In the genomic region with DNA sequence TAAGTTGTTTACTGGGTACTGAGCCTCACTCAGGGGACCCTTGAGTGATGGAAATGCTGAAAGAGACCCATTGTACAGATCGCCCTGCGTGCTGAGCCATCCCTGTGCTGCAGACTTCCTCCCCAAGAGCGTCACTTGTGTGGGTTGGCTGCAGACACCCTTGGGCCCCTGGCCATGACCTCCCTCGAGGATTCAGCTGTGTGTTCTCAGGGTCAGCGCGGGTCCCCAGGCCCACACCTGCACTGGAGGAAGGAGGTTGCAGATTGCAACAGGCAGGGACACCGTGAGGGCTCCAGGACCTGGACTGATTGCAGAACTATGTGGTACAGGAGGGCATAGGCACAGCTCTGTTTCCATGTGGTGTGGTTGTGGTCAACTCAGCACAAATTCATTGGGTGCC, we compare ENCODE assay signal across 17 cellular contexts. TPM values are rescaled to one million over a fixed set of nuclear protein-coding genes. Genes with fewer than 3 reads are reported as not detected.
A peak's percentile ranks its signal among the peaks of the same experiment; 100 is the strongest.
DNase-seq lines count a peak whose midpoint lies in the region; ATAC-seq, FAIRE-seq and TF ChIP-seq lines count a peak whose summit lies in the region.
"Had no signal": no experiment of that assay in that cellular context is flagged by ENCODE, and none has a peak within 500 bp of the region (broad histone marks: within the 10 kb centered on the region; RNA-seq: fewer than 3 reads in every experiment).

No MANE protein-coding gene starts in this region.

- no peaks in the 10 kb centered on the region for H3K9me2 ChIP-seq in OCI-LY1 (ENCODE audit: low read depth, low read length)

- TF ChIP-seq RAD21 in H1 (IDR thresholded peaks at IDR 0.05 in 1 of 2, conservative IDR thresholded peaks at IDR 0.05 in 1 of 2; ENCODE audit: low read depth in 2 of 2, low read length in 2 of 2), result no peak

- H3K18ac ChIP-seq in H9 (ENCODE audit: insufficient read length, low read depth, low read length) (no peak overlapping the region), H1 (ENCODE audit: extremely low read depth, low read length) (no peak overlapping the region), trophoblast cell (ENCODE audit: low read length) (no peak overlapping the region)

- CTCF ChIA-PET in H1 (lab: Charles Lee; ENCODE audit: partially characterized antibody), result interaction anchor here (2.8 kb wide), 1 partner anchor 10 kb away, joined by 9 read pairs; no protein-coding TSS in a partner anchor

- FAIRE-seq in H1 (lab: Jason Lieb, UNC), result no peak

- no peak for TF ChIP-seq POLR2A in H1 (IDR thresholded peaks at IDR 0.05; ENCODE audit: control extremely low read depth in 1 of 2, low read depth in 2 of 2, low read length in 2 of 2)

- H3K4me2 ChIP-seq in H9 (ENCODE audit: insufficient read depth, insufficient read length, low read length) (no peak overlapping the region), OCI-LY1 (ENCODE audit: low read length) (peak overlapping the region; percentile 46), H1 (ENCODE audit: insufficient read depth in 1 of 2, low read depth in 2 of 2, low read length in 2 of 2) (no peak overlapping the region), trophoblast cell (ENCODE audit: low read length) (no peak overlapping the region)
- H3K4me2 ChIP-seq: BLaER1 had no signal

- peaks cover 15% of the 10 kb centered on the region; the same call in 1 of the 2 replicates for H3K79me2 ChIP-seq in H9 (ENCODE audit: insufficient read depth, low read length)
- H3K79me2 ChIP-seq in OCI-LY1 (ENCODE audit: insufficient read depth, low read length), result peaks cover 15% of the 10 kb centered on the region
- peaks cover 6 to 85% of the 10 kb centered on the region in 2 experiments; a peak in 3 of 4 replicates for H3K79me2 ChIP-seq in H1 (ENCODE audit: control insufficient read depth in 1 of 2, insufficient read depth in 2 of 2, low read length in 2 of 2)
- peaks cover 11% of the 10 kb centered on the region for H3K79me2 ChIP-seq in trophoblast cell (ENCODE audit: control insufficient read depth, insufficient read depth, low read length, poor library complexity)

- H3K9me3 Mint-ChIP-seq in H9, result no peaks in the 10 kb centered on the region

- H3K9me3 ChIP-seq in H9 (ENCODE audit: control insufficient read depth, low read depth, low read length), result no peaks in the 10 kb centered on the region
- H3K9me3 ChIP-seq in OCI-LY1 (ENCODE audit: low read length), result no peaks in the 10 kb centered on the region
- H3K9me3 ChIP-seq in H1 (ENCODE audit: insufficient read depth in 2 of 2, low read depth in 1 of 2, low read length in 1 of 2), result no peaks in the 10 kb centered on the region
- H3K9me3 ChIP-seq in trophoblast cell (ENCODE audit: insufficient read depth, low read depth, low read length), result peaks cover 6% of the 10 kb centered on the region
- H3K9me3 ChIP-seq: BLaER1 had no signal

- H4K12ac ChIP-seq in trophoblast cell (ENCODE audit: low read depth, low read length), result no peak overlapping the region

- H3K27me3 ChIP-seq in H9 (ENCODE audit: insufficient read depth, low read length) (no peaks in the 10 kb centered on the region), OCI-LY1 (ENCODE audit: insufficient read depth, low read length) (no peaks in the 10 kb centered on the region), H1 (replicated peaks in 1 of 4; ENCODE audit: control insufficient read depth in 3 of 4, extremely low read depth in 1 of 4, insufficient read depth in 3 of 4, low read length in 3 of 4) (no peaks in the 10 kb centered on the region), trophoblast cell (ENCODE audit: insufficient read depth, low read length) (no peaks in the 10 kb centered on the region)
- H3K27me3 ChIP-seq: BLaER1 had no signal

- H4K8ac ChIP-seq in H9 (replicated peaks; ENCODE audit: insufficient read length, low read depth, low read length) (no peak overlapping the region), H1 (ENCODE audit: extremely low read depth, insufficient read depth, low read length) (0 out of 2 replicates have a peak overlapping the region, but pooled peaks have one; percentile 2), trophoblast cell (ENCODE audit: low read depth, low read length) (no peak overlapping the region)

- H3K27me3 Mint-ChIP-seq in H9 (ENCODE audit: low read depth), result no peaks in the 10 kb centered on the region

- no peak overlapping the region for H3K4ac ChIP-seq in H9 (ENCODE audit: low read depth, low read length)
- no peak overlapping the region for H3K4ac ChIP-seq in H1 (replicated peaks; ENCODE audit: insufficient read length, low read depth, low read length)
- no peak overlapping the region for H3K4ac ChIP-seq in trophoblast cell (ENCODE audit: low read depth, low read length)

- POLR2A ChIA-PET in H1 (lab: Charles Lee; ENCODE audit: partially characterized antibody), result interaction anchor here (1.4 kb wide), 1 partner anchor 9 kb away, joined by 5 read pairs; no protein-coding TSS in a partner anchor

- H2BK20ac ChIP-seq in H9 (ENCODE audit: low read depth, low read length, poor library complexity, severe bottlenecking) (no peak overlapping the region), H1 (ENCODE audit: low read length) (no peak overlapping the region)

- H2AFZ ChIP-seq in H9 (ENCODE audit: low read length), result no peak overlapping the region
- no peak overlapping the region for H2AFZ ChIP-seq in OCI-LY1 (ENCODE audit: low read length)
- H2AFZ ChIP-seq in H1 (ENCODE audit: low read length), result no peak overlapping the region
- no peak overlapping the region for H2AFZ ChIP-seq in trophoblast cell (ENCODE audit: insufficient read depth, low read length, poor library complexity)

- H3K36me3 Mint-ChIP-seq in H9 (ENCODE audit: insufficient read depth in 1 of 3, low read depth in 3 of 3), result peaks cover 4 to 8% (median 6%) of the 10 kb centered on the region in 3 experiments; a peak in 5 of 7 replicates

- H3T11ph ChIP-seq in H9 (ENCODE audit: low read length), result no peak overlapping the region

- DNase-seq in H9 (peak; percentile 12), H1 (ENCODE audit: low read depth in 1 of 2, low spot score in 2 of 2) (no peak), trophoblast cell (no peak)
- DNase-seq: DMS79, H7, Karpas-422, NCI-H1048, NCI-H1436, NCI-H1930, NCI-H345, NCI-H524 treated with DMSO at 0.1 percent for 48 hours had no signal

- H4K20me1 ChIP-seq in H9 (ENCODE audit: control insufficient read depth, insufficient read depth, insufficient read length) (peaks cover 3% of the 10 kb centered on the region), OCI-LY1 (ENCODE audit: insufficient read depth, low read length) (no peaks in the 10 kb centered on the region), H1 (replicated peaks in 1 of 2; ENCODE audit: control insufficient read depth in 1 of 2, insufficient read depth in 2 of 2, low read length in 2 of 2) (peaks cover 17 to 28% of the 10 kb centered on the region in 2 experiments)

- H4K5ac ChIP-seq in H9 (ENCODE audit: insufficient read length, low read depth, low read length) (no peak overlapping the region), H1 (ENCODE audit: insufficient read length, low read depth, low read length) (no peak overlapping the region)

- no peak overlapping the region for H2AK5ac ChIP-seq in H9 (ENCODE audit: insufficient read length, low read length)
- H2AK5ac ChIP-seq in H1 (ENCODE audit: low read depth, low read length), result no peak overlapping the region
- no peak overlapping the region for H2AK5ac ChIP-seq in trophoblast cell (ENCODE audit: low read length)

- H3K14ac ChIP-seq in H9 (ENCODE audit: insufficient read depth, low read length), result no peak overlapping the region
- H3K14ac ChIP-seq in H1 (ENCODE audit: insufficient read length), result no peak overlapping the region
- H3K14ac ChIP-seq in trophoblast cell (ENCODE audit: low read length), result no peak overlapping the region

- WGBS in H9 (ENCODE audit: extremely low coverage, insufficient read length, low lambda C conversion rate), result no CpG with 5 or more reads among the region's 7 CpGs
- WGBS in H1 (ENCODE audit: extremely low coverage in 1 of 2, insufficient coverage in 1 of 2, insufficient read length in 1 of 2, insufficient replicate concordance in 2 of 2, low coverage in 1 of 2, low lambda C conversion rate in 2 of 2, missing lambda C conversion rate in 1 of 2), 2 experiments, result 93% methylated on average over 7 of the region's 7 CpGs; no CpG with 5 or more reads in 1 of the 2 experiments
- no CpG with 5 or more reads among the region's 7 CpGs for WGBS in trophoblast cell (ENCODE audit: extremely low coverage, insufficient coverage, insufficient read length)

- no peak overlapping the region for H2BK120ac ChIP-seq in H9 (ENCODE audit: low read depth, low read length, poor library complexity, severe bottlenecking)
- H2BK120ac ChIP-seq in H1 (replicated peaks; ENCODE audit: low read depth, low read length), result no peak overlapping the region
- no peak overlapping the region for H2BK120ac ChIP-seq in trophoblast cell (ENCODE audit: insufficient read depth, low read length, poor library complexity)

- H2BK12ac ChIP-seq in H9 (ENCODE audit: insufficient read length, low read depth, low read length) (no peak overlapping the region), H1 (ENCODE audit: low read depth, low read length) (no peak overlapping the region), trophoblast cell (ENCODE audit: low read length) (no peak overlapping the region)

- no peak overlapping the region for H2BK15ac ChIP-seq in H9 (ENCODE audit: low read depth, low read length)
- no peak overlapping the region for H2BK15ac ChIP-seq in H1 (ENCODE audit: low read length)

- H2BK5ac ChIP-seq in H9 (ENCODE audit: insufficient read length, low read length) (no peak overlapping the region), H1 (ENCODE audit: low read depth, low read length) (no peak overlapping the region), trophoblast cell (ENCODE audit: low read depth, low read length, poor library complexity) (no peak overlapping the region)

- H3K4me3 Mint-ChIP-seq in H9, result no peak overlapping the region

- H3K23ac ChIP-seq in H9 (ENCODE audit: insufficient read length, low read depth, low read length) (no peak overlapping the region), H1 (ENCODE audit: insufficient read length) (no peak overlapping the region), trophoblast cell (ENCODE audit: low read length) (no peak overlapping the region)

- ATAC-seq in SK-N-SH treated with all-trans-retinoic acid at 6 μM for 48 hours (no peak), HG02981 (IDR thresholded peaks at IDR 0.05; ENCODE audit: unreplicated experiment) (no peak), GM21381 (IDR thresholded peaks at IDR 0.05; ENCODE audit: unreplicated experiment) (no peak)

- no peak overlapping the region for H3K4me3 ChIP-seq in OCI-LY1 (ENCODE audit: low read depth, low read length, poor library complexity, severe bottlenecking)
- H3K4me3 ChIP-seq in H1 (ENCODE audit: extremely low read depth in 1 of 4, insufficient read depth in 2 of 4, low read depth in 3 of 4, low read length in 4 of 4), result no peak overlapping the region
- H3K4me3 ChIP-seq in trophoblast cell (ENCODE audit: low read depth, low read length), result peak overlapping the region; percentile 44
- H3K4me3 ChIP-seq: BLaER1 had no signal

- no peak overlapping the region for H3K27ac ChIP-seq in H9 (ENCODE audit: insufficient read length, low read depth, low read length)
- peak overlapping the region; percentile 69 for H3K27ac ChIP-seq in OCI-LY1 (ENCODE audit: low read depth, low read length, poor library complexity, severe bottlenecking)
- no peak overlapping the region for H3K27ac ChIP-seq in H1 (ENCODE audit: low read depth, low read length)
- no peak overlapping the region for H3K27ac ChIP-seq in trophoblast cell (ENCODE audit: low read depth, low read length)
- H3K27ac ChIP-seq: BLaER1, HL-60 had no signal

- no peak overlapping the region for H4K91ac ChIP-seq in H9 (ENCODE audit: insufficient read length, low read depth, low read length)
- no peak overlapping the region for H4K91ac ChIP-seq in H1 (replicated peaks; ENCODE audit: insufficient read length, low read length)
- H4K91ac ChIP-seq in trophoblast cell (ENCODE audit: low read depth, low read length), result no peak overlapping the region

- no peaks in the 10 kb centered on the region for H3K36me3 ChIP-seq in OCI-LY1 (ENCODE audit: insufficient read depth, low read length)
- 0 out of 8 replicates have a peak, but pooled peaks cover 0 to 2% (median 0%) of the 10 kb centered on the region in 4 experiments for H3K36me3 ChIP-seq in H1 (ENCODE audit: control insufficient read depth in 2 of 4, insufficient read depth in 4 of 4, low read length in 3 of 4)
- H3K36me3 ChIP-seq in trophoblast cell (ENCODE audit: control insufficient read depth in 1 of 2, insufficient read depth in 2 of 2, low read length in 2 of 2), result peaks cover 8 to 9% of the 10 kb centered on the region in 2 experiments

- H3K23me2 ChIP-seq in H9 (ENCODE audit: insufficient read length, low read depth, low read length, poor library complexity, severe bottlenecking) (peaks cover 14% of the 10 kb centered on the region), H1 (ENCODE audit: low read depth, low read length) (peaks cover 5% of the 10 kb centered on the region)

- H3K27ac Mint-ChIP-seq in H9, result peak overlapping the region in 2 of 3 experiments; percentile 42 to 77; a peak in 1 of 7 replicates

- peaks cover 16 to 22% of the 10 kb centered on the region in 2 experiments for H3K4me1 Mint-ChIP-seq in H9

- H3K9ac ChIP-seq in H9 (ENCODE audit: extremely low read depth, insufficient read length, low read length) (no peak overlapping the region), OCI-LY1 (ENCODE audit: low read length) (no peak overlapping the region; the same call in 1 of the 2 replicates), H1 (replicated peaks in 1 of 4; ENCODE audit: extremely low read depth in 1 of 4, low read depth in 3 of 4, low read length in 3 of 4) (no peak overlapping the region), trophoblast cell (ENCODE audit: low read length) (peak overlapping the region; percentile 20)
- H3K9ac ChIP-seq: BLaER1 had no signal

- no peak for TF ChIP-seq EP300 in H1 (IDR thresholded peaks at IDR 0.05; ENCODE audit: borderline replicate concordance in 1 of 2, low read depth in 2 of 2, low read length in 2 of 2)

- H3K4me1 ChIP-seq in H9 (ENCODE audit: insufficient read depth, low read length) (peaks cover 3% of the 10 kb centered on the region; the same call in 1 of the 2 replicates), OCI-LY1 (ENCODE audit: insufficient read depth, low read length, severe bottlenecking) (peaks cover 44% of the 10 kb centered on the region), H1 (replicated peaks in 1 of 4; ENCODE audit: control insufficient read depth in 3 of 4, insufficient read depth in 4 of 4, low read length in 3 of 4) (peaks cover 0 to 5% (median 2%) of the 10 kb centered on the region in 4 experiments; a peak in 1 of 7 replicates), trophoblast cell (ENCODE audit: control insufficient read depth in 1 of 2, insufficient read depth in 2 of 2, low read length in 2 of 2) (peaks cover 5 to 7% of the 10 kb centered on the region in 2 experiments)

- peaks cover 7% of the 10 kb centered on the region for H3K79me1 ChIP-seq in H9 (ENCODE audit: insufficient read depth, low read depth, low read length, poor library complexity, severe bottlenecking)
- H3K79me1 ChIP-seq in H1 (ENCODE audit: low read depth, low read length), result peaks cover 51% of the 10 kb centered on the region
- peaks cover 8% of the 10 kb centered on the region for H3K79me1 ChIP-seq in trophoblast cell (ENCODE audit: low read length)

- no peak overlapping the region for H3K56ac ChIP-seq in H9 (ENCODE audit: insufficient read length, low read depth, low read length)
- no peak overlapping the region for H3K56ac ChIP-seq in H1 (replicated peaks; ENCODE audit: insufficient read length, low read depth, low read length)

- TF ChIP-seq CTCF in H9 (conservative IDR thresholded peaks at IDR 0.05), result no peak
- no peak for TF ChIP-seq CTCF in OCI-LY1 (IDR thresholded peaks at IDR 0.05; ENCODE audit: low read length)
- TF ChIP-seq CTCF in H1 (IDR thresholded peaks at IDR 0.05; ENCODE audit: control extremely low read depth in 1 of 3, insufficient read depth in 1 of 3, low read depth in 1 of 3, low read length in 3 of 3), result no peak

- no peaks in the 10 kb centered on the region for H3F3A ChIP-seq in OCI-LY1 (ENCODE audit: insufficient read depth, low read length)

RNA-seq across cellular contexts. Expression of a gene that starts 4.4 kb away (rescaled TPM):
- total RNA-seq in H9 (2021), result 44.1 TPM in 2 replicates
- total RNA-seq in H1 (2021; fragmentation: NEBNext Ultra II Directional; extraction: Animal tissue kit (Norgen Biotek cat#: 25700)), result 34.5 and 42.2 TPM in 2 replicates
- 37.6 and 50.6 TPM in 2 replicates for polyA plus RNA-seq in H1 (2011; rRNA removed)
- polyA plus RNA-seq in H1 (2011; cell fraction: cytosol; rRNA removed), result 49.1 TPM
- polyA plus RNA-seq in H1 (2011; cell fraction: nucleus; rRNA removed), result 50.5 TPM
- polyA plus RNA-seq in H1 (2012, experiment 1 of 2), result 35.1 to 40.8 TPM (median 39.9 TPM) in 4 replicates
- 46.2 TPM for polyA plus RNA-seq in H1 (2012, experiment 2 of 2)
- polyA plus RNA-seq in H1 (2013, experiment 1 of 2), result 20.2 TPM
- polyA plus RNA-seq in H1 (2013, experiment 2 of 2), result 20.5 TPM
- polyA minus RNA-seq in H1 (2011; rRNA and poly(A)+ RNA removed), result 38.0 and 45.5 TPM in 2 replicates
- polyA minus RNA-seq in H1 (2011; cell fraction: cytosol; rRNA and poly(A)+ RNA removed), result 21.7 TPM
- 58.7 TPM for polyA minus RNA-seq in H1 (2011; cell fraction: nucleus; rRNA and poly(A)+ RNA removed)
- 21.0 and 21.1 TPM in 2 replicates for polyA plus RNA-seq in trophoblast cell (2013)

RNA-seq across cellular contexts. Expression of a gene that starts 4.5 kb away (rescaled TPM):
- total RNA-seq in H9 (2021), result 24.4 and 26.0 TPM in 2 replicates
- total RNA-seq in H1 (2021; fragmentation: NEBNext Ultra II Directional; extraction: Animal tissue kit (Norgen Biotek cat#: 25700)), result 13.0 and 13.2 TPM in 2 replicates
- polyA plus RNA-seq in H1 (2011; rRNA removed), result 23.3 and 34.0 TPM in 2 replicates
- polyA plus RNA-seq in H1 (2011; cell fraction: cytosol; rRNA removed), result 16.8 TPM
- polyA plus RNA-seq in H1 (2011; cell fraction: nucleus; rRNA removed), result 32.3 TPM
- polyA plus RNA-seq in H1 (2012, experiment 1 of 2), result 7.5 to 14.7 TPM (median 13.9 TPM) in 4 replicates
- polyA plus RNA-seq in H1 (2012, experiment 2 of 2), result 14.4 TPM
- 6.7 TPM for polyA plus RNA-seq in H1 (2013, experiment 1 of 2)
- polyA plus RNA-seq in H1 (2013, experiment 2 of 2), result 6.6 TPM
- 28.2 and 34.3 TPM in 2 replicates for polyA minus RNA-seq in H1 (2011; rRNA and poly(A)+ RNA removed)
- polyA minus RNA-seq in H1 (2011; cell fraction: cytosol; rRNA and poly(A)+ RNA removed), result 14.8 TPM
- polyA minus RNA-seq in H1 (2011; cell fraction: nucleus; rRNA and poly(A)+ RNA removed), result 83.8 TPM
- polyA plus RNA-seq in trophoblast cell (2013), result 8.1 and 8.8 TPM in 2 replicates
